25 cellular contexts compared by ENCODE assay signal in the genomic region with DNA sequence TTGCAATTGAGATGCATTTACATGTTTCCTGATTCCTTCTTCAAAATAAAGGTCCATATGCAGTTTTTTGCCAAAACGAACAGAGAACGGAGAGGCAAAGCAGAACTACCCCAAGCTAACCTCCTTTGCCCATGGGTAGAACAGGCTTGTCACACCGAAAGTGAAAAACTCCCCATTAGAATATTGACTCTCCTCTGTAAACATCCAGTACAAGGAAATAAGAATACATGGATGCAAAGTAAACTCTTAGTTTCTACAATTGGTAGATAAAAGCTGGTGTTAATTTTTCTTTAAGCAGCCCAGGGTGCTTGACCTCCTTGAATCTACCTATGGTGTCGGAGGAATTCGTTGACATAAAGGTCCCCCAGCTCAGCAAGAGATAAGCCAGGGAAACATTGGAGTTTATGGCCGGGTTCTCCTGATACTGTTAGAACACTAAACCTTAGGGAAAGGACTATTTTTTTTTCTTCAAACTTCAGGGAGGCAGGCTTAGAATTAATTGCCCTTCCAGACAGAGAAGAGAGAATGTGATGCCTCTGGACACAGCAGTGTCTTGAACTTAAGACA. TPM values are rescaled to one million over a fixed set of nuclear protein-coding genes. Genes with fewer than 3 reads are reported as not detected.
DNase-seq lines count a peak whose midpoint lies in the region; ATAC-seq, FAIRE-seq and TF ChIP-seq lines count a peak whose summit lies in the region.
"Had no signal": no experiment of that assay in that cellular context is flagged by ENCODE, and none has a peak within 500 bp of the region (broad histone marks: within the 10 kb centered on the region; RNA-seq: fewer than 3 reads in every experiment).

No MANE protein-coding gene starts in this region.

- H3K4me1 ChIP-seq in A549 = peaks cover 17% of the 10 kb centered on the region; the same call in 2 of the 3 replicates
- H3K4me1 ChIP-seq: ascending aorta, vagina had no signal

- H3K27me3 Mint-ChIP-seq in mesothelial cell of epicardium (ENCODE audit: low read depth) = no peaks in the 10 kb centered on the region
- H3K27me3 Mint-ChIP-seq in WTC11 (ENCODE audit: low read depth) = no peaks in the 10 kb centered on the region
- H3K27me3 Mint-ChIP-seq: activated naive CD4-positive, alpha-beta T cell treated with anti-CD3 and anti-CD28 coated beads, Interleukin-2, amount 50 U/mL, for 24 hours had no signal

- H3K36me3 Mint-ChIP-seq in mesothelial cell of epicardium (no peaks in the 10 kb centered on the region), WTC11 (no peaks in the 10 kb centered on the region)
- H3K36me3 Mint-ChIP-seq: activated naive CD4-positive, alpha-beta T cell treated with anti-CD3 and anti-CD28 coated beads, Interleukin-2, amount 50 U/mL, for 24 hours had no signal

- TF ChIP-seq EP300 in A549 (IDR thresholded peaks at IDR 0.05) = no peak

- POLR2A ChIA-PET in A549 (lab: Yijun Ruan, JAX) = no interaction called here
- POLR2A ChIA-PET in WTC11 (lab: Charles Lee) = no interaction called here

- H3K27ac ChIP-seq in A549 (no peak overlapping the region), VCaP (peak overlapping the region; percentile 61)
- H3K27ac ChIP-seq: ascending aorta, C4-2B, heart left ventricle, lower lobe of right lung, vagina had no signal

- WGBS in A549 (ENCODE audit: missing lambda C conversion rate) = 35% methylated on average over 6 of the region's 6 CpGs

- ATAC-seq in A549 (no peak), GM18867 (IDR thresholded peaks at IDR 0.05; ENCODE audit: unreplicated experiment) (peak; percentile 35), WTC11 (no peak; the same call in 1 of the 2 replicates)
- ATAC-seq: heart left ventricle, lower lobe of right lung, Panc1 had no signal

- peaks cover 26% of the 10 kb centered on the region for H3K4me1 Mint-ChIP-seq in mesothelial cell of epicardium
- H3K4me1 Mint-ChIP-seq in WTC11 = peaks cover 13% of the 10 kb centered on the region

- H3K9me3 Mint-ChIP-seq in mesothelial cell of epicardium = no peaks in the 10 kb centered on the region
- H3K9me3 Mint-ChIP-seq in WTC11 = no peaks in the 10 kb centered on the region
- H3K9me3 Mint-ChIP-seq: activated naive CD4-positive, alpha-beta T cell treated with anti-CD3 and anti-CD28 coated beads, Interleukin-2, amount 50 U/mL, for 24 hours; endodermal cell had no signal

- TF ChIP-seq CTCF in A549 (IDR thresholded peaks at IDR 0.05) (no peak), VCaP (conservative IDR thresholded peaks at IDR 0.05) (no peak), mesothelial cell of epicardium (IDR thresholded peaks at IDR 0.05; ENCODE audit: unreplicated experiment) (no peak), WTC11 (IDR thresholded peaks at IDR 0.05) (no peak)

- peak overlapping the region; percentile 54 for H3K27ac Mint-ChIP-seq in mesothelial cell of epicardium
- H3K27ac Mint-ChIP-seq in WTC11 = no peak overlapping the region
- H3K27ac Mint-ChIP-seq: activated naive CD4-positive, alpha-beta T cell treated with anti-CD3 and anti-CD28 coated beads, Interleukin-2, amount 50 U/mL, for 24 hours; endodermal cell had no signal

- no peak overlapping the region for H3K4me3 ChIP-seq in A549
- H3K4me3 ChIP-seq: ascending aorta, heart left ventricle, lower lobe of right lung, vagina had no signal

- TF ChIP-seq POLR2A in A549 (IDR thresholded peaks at IDR 0.05; ENCODE audit: low read length) = no peak

- peak overlapping the region; percentile 50; the same call in 2 of the 3 replicates for H3K4me2 ChIP-seq in A549

- DNase-seq in A549 (ENCODE audit: low read depth in 1 of 2, low spot score in 1 of 2) (no peak), mesothelial cell of epicardium (ENCODE audit: low spot score in 2 of 2, unreplicated experiment in 2 of 2) (no peak), WTC11 (ENCODE audit: low spot score) (no peak), NCI-H345 (lab: John Stamatoyannopoulos, UW) (no peak), NCI-H1694 (lab: John Stamatoyannopoulos, UW) (no peak)
- no peak for DNase-seq in activated CD8-positive, alpha-beta memory T cell treated with anti-CD3 and anti-CD28 coated beads for 24 hours
- DNase-seq: ACHN; activated T-cell treated with anti-CD3 and anti-CD28 coated beads, Interleukin-2, amount 50 U/mL, for 48 hours; DMS 273 treated with DMSO at 0.1 percent for 48 hours; endodermal cell; GF-D8; heart left ventricle; lower lobe of right lung; NCI-H1417 treated with DMSO at 0.1 percent for 48 hours; NCI-H2171 had no signal

- no peak for TF ChIP-seq RAD21 in A549 (conservative IDR thresholded peaks at IDR 0.05 in 1 of 2, IDR thresholded peaks at IDR 0.05 in 1 of 2)

- CTCF ChIA-PET in A549 (lab: Yijun Ruan, JAX) (no interaction called here), WTC11 (lab: Charles Lee) (interaction anchor here (1.3 to 1.5 kb wide), 2 partner anchors 28 to 155 kb away, joined by 5 read pairs; no protein-coding TSS in a partner anchor)

- no peak for FAIRE-seq in A549 (lab: Jason Lieb, UNC)

- no peaks in the 10 kb centered on the region for H3K9me3 ChIP-seq in A549
- H3K9me3 ChIP-seq: ascending aorta, heart left ventricle, lower lobe of right lung, vagina had no signal

- no peak overlapping the region for H3K4me3 Mint-ChIP-seq in mesothelial cell of epicardium
- H3K4me3 Mint-ChIP-seq in WTC11 = no peak overlapping the region
- H3K4me3 Mint-ChIP-seq: activated naive CD4-positive, alpha-beta T cell treated with anti-CD3 and anti-CD28 coated beads, Interleukin-2, amount 50 U/mL, for 24 hours; endodermal cell had no signal

TF ChIP-seq in A549, 52 proteins besides CTCF, POLR2A, EP300 and RAD21:
- TF ChIP-seq RFX5 (IDR thresholded peaks at IDR 0.05) (no peak), JUNB (IDR thresholded peaks at IDR 0.05) (no peak), CEBPB (IDR thresholded peaks at IDR 0.05) (no peak), KDM1A (IDR thresholded peaks at IDR 0.05; ENCODE audit: low read depth) (no peak)

TF ChIP-seq in WTC11, 78 proteins besides CTCF, POLR2A, EP300 and RAD21 (continues in another document):
- TF ChIP-seq, protein P1, sequence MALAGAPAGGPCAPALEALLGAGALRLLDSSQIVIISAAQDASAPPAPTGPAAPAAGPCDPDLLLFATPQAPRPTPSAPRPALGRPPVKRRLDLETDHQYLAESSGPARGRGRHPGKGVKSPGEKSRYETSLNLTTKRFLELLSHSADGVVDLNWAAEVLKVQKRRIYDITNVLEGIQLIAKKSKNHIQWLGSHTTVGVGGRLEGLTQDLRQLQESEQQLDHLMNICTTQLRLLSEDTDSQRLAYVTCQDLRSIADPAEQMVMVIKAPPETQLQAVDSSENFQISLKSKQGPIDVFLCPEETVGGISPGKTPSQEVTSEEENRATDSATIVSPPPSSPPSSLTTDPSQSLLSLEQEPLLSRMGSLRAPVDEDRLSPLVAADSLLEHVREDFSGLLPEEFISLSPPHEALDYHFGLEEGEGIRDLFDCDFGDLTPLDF (CRISPR knock-in tag; IDR thresholded peaks at IDR 0.05) = no peak
- TF ChIP-seq CREM (CRISPR knock-in tag; IDR thresholded peaks at IDR 0.05) (no peak), ZNF232 (CRISPR knock-in tag; IDR thresholded peaks at IDR 0.05) (no peak), GRHL2 (CRISPR knock-in tag; IDR thresholded peaks at IDR 0.05; ENCODE audit: insufficient replicate concordance, severe bottlenecking) (no peak), NFE2L1 (CRISPR knock-in tag; IDR thresholded peaks at IDR 0.05) (no peak)
- TF ChIP-seq, protein P2, sequence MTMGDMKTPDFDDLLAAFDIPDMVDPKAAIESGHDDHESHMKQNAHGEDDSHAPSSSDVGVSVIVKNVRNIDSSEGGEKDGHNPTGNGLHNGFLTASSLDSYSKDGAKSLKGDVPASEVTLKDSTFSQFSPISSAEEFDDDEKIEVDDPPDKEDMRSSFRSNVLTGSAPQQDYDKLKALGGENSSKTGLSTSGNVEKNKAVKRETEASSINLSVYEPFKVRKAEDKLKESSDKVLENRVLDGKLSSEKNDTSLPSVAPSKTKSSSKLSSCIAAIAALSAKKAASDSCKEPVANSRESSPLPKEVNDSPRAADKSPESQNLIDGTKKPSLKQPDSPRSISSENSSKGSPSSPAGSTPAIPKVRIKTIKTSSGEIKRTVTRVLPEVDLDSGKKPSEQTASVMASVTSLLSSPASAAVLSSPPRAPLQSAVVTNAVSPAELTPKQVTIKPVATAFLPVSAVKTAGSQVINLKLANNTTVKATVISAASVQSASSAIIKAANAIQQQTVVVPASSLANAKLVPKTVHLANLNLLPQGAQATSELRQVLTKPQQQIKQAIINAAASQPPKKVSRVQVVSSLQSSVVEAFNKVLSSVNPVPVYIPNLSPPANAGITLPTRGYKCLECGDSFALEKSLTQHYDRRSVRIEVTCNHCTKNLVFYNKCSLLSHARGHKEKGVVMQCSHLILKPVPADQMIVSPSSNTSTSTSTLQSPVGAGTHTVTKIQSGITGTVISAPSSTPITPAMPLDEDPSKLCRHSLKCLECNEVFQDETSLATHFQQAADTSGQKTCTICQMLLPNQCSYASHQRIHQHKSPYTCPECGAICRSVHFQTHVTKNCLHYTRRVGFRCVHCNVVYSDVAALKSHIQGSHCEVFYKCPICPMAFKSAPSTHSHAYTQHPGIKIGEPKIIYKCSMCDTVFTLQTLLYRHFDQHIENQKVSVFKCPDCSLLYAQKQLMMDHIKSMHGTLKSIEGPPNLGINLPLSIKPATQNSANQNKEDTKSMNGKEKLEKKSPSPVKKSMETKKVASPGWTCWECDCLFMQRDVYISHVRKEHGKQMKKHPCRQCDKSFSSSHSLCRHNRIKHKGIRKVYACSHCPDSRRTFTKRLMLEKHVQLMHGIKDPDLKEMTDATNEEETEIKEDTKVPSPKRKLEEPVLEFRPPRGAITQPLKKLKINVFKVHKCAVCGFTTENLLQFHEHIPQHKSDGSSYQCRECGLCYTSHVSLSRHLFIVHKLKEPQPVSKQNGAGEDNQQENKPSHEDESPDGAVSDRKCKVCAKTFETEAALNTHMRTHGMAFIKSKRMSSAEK (CRISPR knock-in tag; IDR thresholded peaks at IDR 0.05; ENCODE audit: borderline replicate concordance) = no peak
- TF ChIP-seq, protein P3, sequence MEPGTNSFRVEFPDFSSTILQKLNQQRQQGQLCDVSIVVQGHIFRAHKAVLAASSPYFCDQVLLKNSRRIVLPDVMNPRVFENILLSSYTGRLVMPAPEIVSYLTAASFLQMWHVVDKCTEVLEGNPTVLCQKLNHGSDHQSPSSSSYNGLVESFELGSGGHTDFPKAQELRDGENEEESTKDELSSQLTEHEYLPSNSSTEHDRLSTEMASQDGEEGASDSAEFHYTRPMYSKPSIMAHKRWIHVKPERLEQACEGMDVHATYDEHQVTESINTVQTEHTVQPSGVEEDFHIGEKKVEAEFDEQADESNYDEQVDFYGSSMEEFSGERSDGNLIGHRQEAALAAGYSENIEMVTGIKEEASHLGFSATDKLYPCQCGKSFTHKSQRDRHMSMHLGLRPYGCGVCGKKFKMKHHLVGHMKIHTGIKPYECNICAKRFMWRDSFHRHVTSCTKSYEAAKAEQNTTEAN (CRISPR knock-in tag; IDR thresholded peaks at IDR 0.05) = no peak

RNA-seq across cellular contexts. Expression of a gene that starts 48.4 kb away (rescaled TPM):
- polyA plus RNA-seq in A549 (2011; rRNA removed) (not detected in 2 replicates), A549 (2017; fragmentation: RNase III; extraction: RNeasy Plus Mini Kit Qiagen cat#74134 plus additional on column Dnase treatment) (not detected in 3 replicates)
- not detected in 2 replicates for polyA plus RNA-seq in A549 (2012; cell fraction: cytosol; rRNA removed)
- polyA plus RNA-seq in A549 (2012; cell fraction: nucleus; rRNA removed) = not detected in 2 replicates
- not detected in 2 replicates for polyA minus RNA-seq in A549 (2011; rRNA and poly(A)+ RNA removed)
- total RNA-seq in mesothelial cell of epicardium (0.07 to 0.18 TPM (median 0.09 TPM) in 3 replicates), WTC11 (2021) (0.07 to 0.09 TPM in 2 of 3 replicates, not detected in the other)
- total RNA-seq: ascending aorta; endodermal cell; lower lobe of right lung; posterior vena cava; SK-MEL-5; T-helper 2 cell treated with Interferon-gamma antibody and Interleukin-4, amounts not matched to agents 100 ng/mL and 5 ng/mL, for 36 hours had no signal
